15 cellular contexts compared by ENCODE assay signal in genomic region chr12:77766224-77766623, GRCh38.
A peak's percentile ranks its signal among the peaks of the same experiment; 100 is the strongest.
DNase-seq lines count a peak whose midpoint lies in the region; ATAC-seq and TF ChIP-seq lines count a peak whose summit lies in the region.
"Had no signal": no experiment of that assay in that cellular context is flagged by ENCODE, and none has a peak within 500 bp of the region (broad histone marks: within the 10 kb centered on the region; RNA-seq: fewer than 3 reads in every experiment).

No MANE protein-coding gene starts in this region.

- POLR2A ChIA-PET in HCT116 (lab: Charles Lee) = no interaction called here

- intact Hi-C loops in HCT116 (cut with micrococcal nuclease) = no loop called here

- no peak overlapping the region for H3K9ac ChIP-seq in BLaER1 treated with 17β-estradiol and CSF1 and Interleukin-3, amounts not matched to agents 10 nM and 100 nM
- no peak overlapping the region for H3K9ac ChIP-seq in HCT116 (ENCODE audit: low read length)
- H3K9ac ChIP-seq: GM23248 had no signal

- H3K27me3 Mint-ChIP-seq in mesothelial cell of epicardium (ENCODE audit: low read depth) = no peaks in the 10 kb centered on the region
- H3K27me3 Mint-ChIP-seq: CD4-positive, alpha-beta T cell had no signal

- H3K9me3 ChIP-seq in BLaER1 treated with 17β-estradiol and CSF1 and Interleukin-3, amounts not matched to agents 10 nM and 100 nM (replicated peaks in 1 of 11) = peaks cover 20 to 27% (median 25%) of the 10 kb centered on the region in 11 experiments
- H3K9me3 ChIP-seq in HCT116 (ENCODE audit: control insufficient read depth in 1 of 2, insufficient read depth in 1 of 2, low read depth in 1 of 2, low read length in 2 of 2) = no peaks in the 10 kb centered on the region
- H3K9me3 ChIP-seq: BE2C, HAP-1 had no signal

- no peaks in the 10 kb centered on the region for H3K9me3 Mint-ChIP-seq in mesothelial cell of epicardium

- no peaks in the 10 kb centered on the region for H3K79me2 ChIP-seq in HCT116 (ENCODE audit: insufficient read depth, low read length)

- no peaks in the 10 kb centered on the region for H3K27me3 ChIP-seq in BLaER1 treated with 17β-estradiol and CSF1 and Interleukin-3, amounts not matched to agents 10 nM and 100 nM
- H3K27me3 ChIP-seq in HCT116 (ENCODE audit: insufficient read depth, low read length) = no peaks in the 10 kb centered on the region
- H3K27me3 ChIP-seq: BE2C had no signal

- peaks cover 13% of the 10 kb centered on the region for H3K4me1 Mint-ChIP-seq in mesothelial cell of epicardium

- CTCF ChIA-PET in HCT116 (lab: Charles Lee) = no interaction called here

- no peak for DNase-seq in HCT116 (ENCODE audit: low read depth, low spot score)
- DNase-seq in fibroblast of pulmonary artery (ENCODE audit: low read depth) = peak; percentile 34
- DNase-seq in mesothelial cell of epicardium (ENCODE audit: low spot score in 2 of 2, unreplicated experiment in 2 of 2) = no peak
- no peak for DNase-seq in NCI-H82 treated with DMSO at 0.1 percent for 48 hours (lab: John Stamatoyannopoulos, UW; ENCODE audit: unreplicated experiment)
- DNase-seq in NCI-H510A (lab: John Stamatoyannopoulos, UW) = no peak
- no peak for DNase-seq in SW480 (ENCODE audit: low spot score)
- DNase-seq: ACHN; BE2C; Caco-2; CD4-positive, alpha-beta T cell; GM23248 had no signal

- no peak for TF ChIP-seq POLR2A in HCT116 (IDR thresholded peaks at IDR 0.05; ENCODE audit: borderline replicate concordance, extremely low read depth, insufficient read depth, insufficient read length)

- no peak overlapping the region for H3K4me3 Mint-ChIP-seq in mesothelial cell of epicardium
- H3K4me3 Mint-ChIP-seq: CD4-positive, alpha-beta T cell had no signal

- no peaks in the 10 kb centered on the region for H3K9me2 ChIP-seq in HCT116 (ENCODE audit: insufficient read depth)

- TF ChIP-seq RAD21 in HCT116 (IDR thresholded peaks at IDR 0.05; ENCODE audit: low read depth) = no peak

- peak overlapping the region in 6 of 11 experiments; percentile 8 to 60 (median 20); a peak in 6 of 22 replicates for H3K4me2 ChIP-seq in BLaER1 treated with 17β-estradiol and CSF1 and Interleukin-3, amounts not matched to agents 10 nM and 100 nM
- H3K4me2 ChIP-seq in HCT116 (ENCODE audit: low read length) = no peak overlapping the region

- peak overlapping the region; percentile 35 for H2AFZ ChIP-seq in HCT116 (ENCODE audit: low read depth, low read length, poor library complexity, severe bottlenecking)
- H2AFZ ChIP-seq: GM23248 had no signal

- no peak overlapping the region for H3K27ac ChIP-seq in BLaER1 treated with 17β-estradiol and CSF1 and Interleukin-3, amounts not matched to agents 10 nM and 100 nM
- no peak overlapping the region for H3K27ac ChIP-seq in HCT116 (ENCODE audit: low read depth, low read length)
- H3K27ac ChIP-seq: C4-2B, GM23248, HL-60 had no signal

- TF ChIP-seq CTCF in HCT116 (IDR thresholded peaks at IDR 0.05 in 2 of 3, conservative IDR thresholded peaks at IDR 0.05 in 1 of 3; ENCODE audit: borderline replicate concordance in 1 of 3, insufficient read depth in 1 of 3, low read depth in 2 of 3, low read length in 2 of 3) (no peak), fibroblast of pulmonary artery (IDR thresholded peaks at IDR 0.05; ENCODE audit: low read length, missing control alignments) (no peak), mesothelial cell of epicardium (IDR thresholded peaks at IDR 0.05; ENCODE audit: unreplicated experiment) (no peak)

- ATAC-seq in HCT116 = no peak

- BruUV-seq in HCT116 (replicated peaks; lab: Mats Ljungman, UMichigan) = no TSS peak

- H3K36me3 ChIP-seq in BLaER1 treated with 17β-estradiol and CSF1 and Interleukin-3, amounts not matched to agents 10 nM and 100 nM = peaks cover 0 to 4% (median 0%) of the 10 kb centered on the region in 11 experiments; a peak in 1 of 22 replicates
- H3K36me3 ChIP-seq in HCT116 (ENCODE audit: control insufficient read depth in 1 of 2, insufficient read depth in 2 of 2, low read length in 2 of 2) = no peaks in the 10 kb centered on the region
- H3K36me3 ChIP-seq: BE2C, HAP-1 had no signal

- no peaks in the 10 kb centered on the region for H4K20me1 ChIP-seq in BLaER1 treated with 17β-estradiol and CSF1 and Interleukin-3, amounts not matched to agents 10 nM and 100 nM
- H4K20me1 ChIP-seq in HCT116 (ENCODE audit: insufficient read depth) = no peaks in the 10 kb centered on the region

- H3K4me3 ChIP-seq in BLaER1 treated with 17β-estradiol and CSF1 and Interleukin-3, amounts not matched to agents 10 nM and 100 nM = no peak overlapping the region
- H3K4me3 ChIP-seq in HCT116 (replicated peaks in 1 of 2; ENCODE audit: low read depth in 1 of 2, low read length in 2 of 2) = no peak overlapping the region
- no peak overlapping the region for H3K4me3 ChIP-seq in fibroblast of pulmonary artery (replicated peaks; ENCODE audit: low read depth, low read length)
- H3K4me3 ChIP-seq: GM23248, HAP-1 had no signal

- no peaks in the 10 kb centered on the region for H3K36me3 Mint-ChIP-seq in mesothelial cell of epicardium

- peaks cover 0 to 18% (median 6%) of the 10 kb centered on the region in 10 experiments; a peak in 12 of 20 replicates for H3K4me1 ChIP-seq in BLaER1 treated with 17β-estradiol and CSF1 and Interleukin-3, amounts not matched to agents 10 nM and 100 nM
- no peaks in the 10 kb centered on the region for H3K4me1 ChIP-seq in HCT116 (ENCODE audit: control insufficient read depth in 1 of 2, insufficient read depth in 2 of 2, low read length in 2 of 2)
- H3K4me1 ChIP-seq: BE2C, Caco-2, HAP-1 had no signal

- RAD21 ChIA-PET in HCT116 (lab: Charles Lee; ENCODE audit: low non-redundant PET in 1 of 2, low total read pairs in 2 of 2, uncharacterized antibody in 2 of 2, unreplicated experiment in 2 of 2) = no interaction called here

- peak overlapping the region; percentile 61 for H3K27ac Mint-ChIP-seq in mesothelial cell of epicardium
- H3K27ac Mint-ChIP-seq: CD4-positive, alpha-beta T cell had no signal

TF ChIP-seq in HCT116, 20 proteins besides CTCF, POLR2A, EP300 and RAD21:
- TF ChIP-seq MAX (IDR thresholded peaks at IDR 0.05) = no peak
- TF ChIP-seq FOSL1 (IDR thresholded peaks at IDR 0.05; ENCODE audit: low read depth) = no peak
- TF ChIP-seq POLR2AphosphoS5 (IDR thresholded peaks at IDR 0.05; ENCODE audit: low read depth, low read length) = no peak
